25 cellular contexts compared by ENCODE assay signal in the genomic region with DNA sequence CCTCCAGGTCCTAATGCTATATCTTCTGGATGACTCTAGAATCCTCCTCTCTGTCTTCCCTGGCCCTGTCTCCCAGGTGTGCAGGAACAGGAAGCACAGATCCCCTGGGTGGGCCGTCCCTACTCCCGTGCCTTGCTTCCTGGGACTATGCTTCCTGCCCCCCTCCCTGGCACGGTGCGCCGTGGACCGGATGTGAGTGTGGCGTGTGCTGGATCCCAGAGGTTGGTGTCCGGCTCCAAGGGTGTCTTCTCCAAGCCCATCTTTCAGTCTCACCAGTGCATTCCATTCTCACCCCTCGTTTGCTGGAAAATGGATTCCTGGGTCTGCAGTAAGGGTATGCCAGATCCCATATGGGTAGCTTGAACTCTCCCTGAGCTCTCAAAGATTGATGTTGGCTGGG.
DNase-seq lines count a peak whose midpoint lies in the region; ATAC-seq and TF ChIP-seq lines count a peak whose summit lies in the region.
"Had no signal": no experiment of that assay in that cellular context is flagged by ENCODE, and none has a peak within 500 bp of the region (broad histone marks: within the 10 kb centered on the region; RNA-seq: fewer than 3 reads in every experiment).

No MANE protein-coding gene starts in this region.

- H3K9me3 Mint-ChIP-seq in activated CD4-positive, alpha-beta T cell treated with anti-CD3 and anti-CD28 coated beads, Interleukin-2, amount 10 ng/mL, durations not matched to agents 24 days and 14 days = no peaks in the 10 kb centered on the region
- H3K9me3 Mint-ChIP-seq in activated T-helper 17 cell treated with anti-CD3 and anti-CD28 coated beads, Interleukin-2, amount 50 U/mL, for 72 hours = no peaks in the 10 kb centered on the region
- H3K9me3 Mint-ChIP-seq in stimulated activated memory B cell treated with anti-CD40 and anti-IgM and Interleukin-4, amounts not matched to agents 10 μg/mL and 1 μg/mL and 100 μg/mL, for 72 hours = no peaks in the 10 kb centered on the region
- H3K9me3 Mint-ChIP-seq: CD8-positive, alpha-beta memory T cell had no signal

- H3K27ac Mint-ChIP-seq in activated CD4-positive, alpha-beta T cell treated with anti-CD3 and anti-CD28 coated beads, Interleukin-2, amount 10 ng/mL, durations not matched to agents 24 days and 14 days = no peak overlapping the region
- no peak overlapping the region for H3K27ac Mint-ChIP-seq in activated T-helper 17 cell treated with anti-CD3 and anti-CD28 coated beads, Interleukin-2, amount 50 U/mL, for 72 hours
- H3K27ac Mint-ChIP-seq in stimulated activated memory B cell treated with anti-CD40 and anti-IgM and Interleukin-4, amounts not matched to agents 10 μg/mL and 1 μg/mL and 100 μg/mL, for 72 hours = no peak overlapping the region

- no peak overlapping the region for H3K4me3 Mint-ChIP-seq in activated CD4-positive, alpha-beta T cell treated with anti-CD3 and anti-CD28 coated beads, Interleukin-2, amount 10 ng/mL, durations not matched to agents 24 days and 14 days
- no peak overlapping the region for H3K4me3 Mint-ChIP-seq in activated T-helper 17 cell treated with anti-CD3 and anti-CD28 coated beads, Interleukin-2, amount 50 U/mL, for 72 hours
- H3K4me3 Mint-ChIP-seq in stimulated activated memory B cell treated with anti-CD40 and anti-IgM and Interleukin-4, amounts not matched to agents 10 μg/mL and 1 μg/mL and 100 μg/mL, for 72 hours = no peak overlapping the region
- H3K4me3 Mint-ChIP-seq: CD14-positive monocyte; CD8-positive, alpha-beta memory T cell had no signal

- peaks cover 2% of the 10 kb centered on the region for H3K4me1 Mint-ChIP-seq in activated CD4-positive, alpha-beta T cell treated with anti-CD3 and anti-CD28 coated beads, Interleukin-2, amount 10 ng/mL, durations not matched to agents 24 days and 14 days
- H3K4me1 Mint-ChIP-seq in activated T-helper 17 cell treated with anti-CD3 and anti-CD28 coated beads, Interleukin-2, amount 50 U/mL, for 72 hours = no peaks in the 10 kb centered on the region
- no peaks in the 10 kb centered on the region for H3K4me1 Mint-ChIP-seq in stimulated activated memory B cell treated with anti-CD40 and anti-IgM and Interleukin-4, amounts not matched to agents 10 μg/mL and 1 μg/mL and 100 μg/mL, for 72 hours
- H3K4me1 Mint-ChIP-seq: CD14-positive monocyte; CD8-positive, alpha-beta memory T cell had no signal

- peak; percentile 46 for DNase-seq in activated CD4-positive, alpha-beta T cell treated with anti-CD3 and anti-CD28 coated beads, Interleukin-2, amount 10 ng/mL, durations not matched to agents 24 days and 14 days
- DNase-seq in activated CD4-positive, alpha-beta T cell treated with anti-CD3 and anti-CD28 coated beads for 4 hours = no peak
- DNase-seq in lower leg skin (ENCODE audit: low spot score in 2 of 2) (peak; percentile 9 to 50), NCI-H2196 (lab: John Stamatoyannopoulos, UW; ENCODE audit: unreplicated experiment) (no peak)
- DNase-seq in stimulated activated CD4-positive, alpha-beta T cell treated with anti-CD3 and anti-CD28 coated beads, Interleukin-12 subunit alpha, Interleukin-12 subunit beta, amount 100 ng/mL, for 4 hours = no peak
- DNase-seq: ACHN; BE2C; CD8-positive, alpha-beta memory T cell; DMS 273 treated with DMSO at 0.1 percent for 48 hours; DMS79; EL; GDM1; IMR-90; MM.1S; NCI-H1048; NCI-H1417; NCI-H1694; NCI-H2029 treated with DMSO at 0.1 percent for 48 hours; NCI-H2227 treated with DMSO at 0.1 percent for 48 hours; NCI-H526 treated with DMSO at 0.1 percent for 48 hours; RPMI8226; SHP77 had no signal

- intact Hi-C loops in activated CD4-positive, alpha-beta T cell treated with anti-CD3 and anti-CD28 coated beads, Interleukin-2, amount 10 ng/mL, durations not matched to agents 24 days and 14 days (cut with micrococcal nuclease) = no loop called here
- intact Hi-C loops in lower leg skin (cut with DNase I; ENCODE audit: low total_unique reads) = no loop called here

- H3K36me3 Mint-ChIP-seq in activated CD4-positive, alpha-beta T cell treated with anti-CD3 and anti-CD28 coated beads, Interleukin-2, amount 10 ng/mL, durations not matched to agents 24 days and 14 days (ENCODE audit: low read depth) = no peaks in the 10 kb centered on the region
- no peaks in the 10 kb centered on the region for H3K36me3 Mint-ChIP-seq in activated T-helper 17 cell treated with anti-CD3 and anti-CD28 coated beads, Interleukin-2, amount 50 U/mL, for 72 hours (ENCODE audit: low read depth)
- H3K36me3 Mint-ChIP-seq in stimulated activated memory B cell treated with anti-CD40 and anti-IgM and Interleukin-4, amounts not matched to agents 10 μg/mL and 1 μg/mL and 100 μg/mL, for 72 hours = no peaks in the 10 kb centered on the region
- H3K36me3 Mint-ChIP-seq: CD14-positive monocyte; CD8-positive, alpha-beta memory T cell had no signal

- WGBS in lower leg skin, 2 donors = 89 to 99% methylated on average over 9 of the region's 9 CpGs

- no peak for TF ChIP-seq POLR2A in lower leg skin (IDR thresholded peaks at IDR 0.05)

- H3K4me3 ChIP-seq in lower leg skin (ENCODE audit: low read depth, poor library complexity, severe bottlenecking) = no peak overlapping the region

- no peak for TF ChIP-seq CTCF in lower leg skin (IDR thresholded peaks at IDR 0.05)

- peak; percentile 14 for ATAC-seq in activated T-helper 17 cell treated with anti-CD3 and anti-CD28 coated beads, Interleukin-2, amount 50 U/mL, for 72 hours (replicated peaks)
- peak; percentile 10 for ATAC-seq in stimulated activated memory B cell treated with anti-CD40 and anti-IgM and Interleukin-4, amounts not matched to agents 10 μg/mL and 1 μg/mL and 100 μg/mL, for 72 hours

- H3K27me3 Mint-ChIP-seq in activated CD4-positive, alpha-beta T cell treated with anti-CD3 and anti-CD28 coated beads, Interleukin-2, amount 10 ng/mL, durations not matched to agents 24 days and 14 days = peaks cover 3% of the 10 kb centered on the region
- H3K27me3 Mint-ChIP-seq in activated T-helper 17 cell treated with anti-CD3 and anti-CD28 coated beads, Interleukin-2, amount 50 U/mL, for 72 hours = peaks cover 10% of the 10 kb centered on the region
- H3K27me3 Mint-ChIP-seq in stimulated activated memory B cell treated with anti-CD40 and anti-IgM and Interleukin-4, amounts not matched to agents 10 μg/mL and 1 μg/mL and 100 μg/mL, for 72 hours = peaks cover 14% of the 10 kb centered on the region

Comparison
In these comparisons a context has a peak if more than half of its experiments do, and no peak if none do; other contexts are left out.
1. DNase-seq: peak in activated CD4-positive, alpha-beta T cell treated with anti-CD3 and anti-CD28 coated beads, Interleukin-2, amount 10 ng/mL, durations not matched to agents 24 days and 14 days (single experiment) and lower leg skin (2 of 2); none in activated CD4-positive, alpha-beta T cell treated with anti-CD3 and anti-CD28 coated beads for 4 hours (0 of 2), NCI-H2196 (single experiment) and stimulated activated CD4-positive, alpha-beta T cell treated with anti-CD3 and anti-CD28 coated beads, Interleukin-12 subunit alpha, Interleukin-12 subunit beta, amount 100 ng/mL, for 4 hours (single experiment).